8 cellular contexts compared by ENCODE assay signal in the genomic region with DNA sequence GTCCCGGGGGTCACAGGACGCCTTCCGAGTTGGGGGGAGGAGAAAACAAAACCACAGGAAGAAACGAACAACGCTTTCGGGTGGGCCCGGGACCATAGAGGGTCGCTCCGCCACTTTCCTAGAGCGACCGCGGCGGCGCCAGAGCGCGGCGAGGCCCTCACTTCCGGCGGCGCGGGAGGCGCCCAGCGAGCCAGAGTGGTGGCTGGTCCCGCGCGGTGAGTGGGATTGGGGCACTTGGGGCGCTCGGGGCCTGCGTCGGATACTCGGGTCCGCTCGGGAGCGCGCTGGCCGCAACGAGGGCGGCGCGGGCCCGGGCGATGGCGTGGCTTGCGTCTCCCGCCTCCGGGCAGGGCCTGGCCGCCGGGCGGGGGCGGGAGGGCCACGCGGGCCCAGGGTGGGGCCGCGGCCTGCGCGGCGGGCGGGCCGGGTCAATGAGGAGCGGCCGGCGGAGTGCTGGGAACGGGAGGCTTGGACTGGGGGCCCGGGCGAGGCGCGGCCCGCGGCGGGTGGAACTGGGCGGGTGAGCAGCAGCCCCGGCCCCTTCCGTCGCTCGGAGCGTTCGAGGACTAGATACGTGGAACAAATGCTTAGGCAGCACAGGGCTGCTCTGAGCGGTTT. TPM values are rescaled to one million over a fixed set of nuclear protein-coding genes. Genes with fewer than 3 reads are reported as not detected.
A peak's percentile ranks its signal among the peaks of the same experiment; 100 is the strongest.
DNase-seq lines count a peak whose midpoint lies in the region; ATAC-seq, FAIRE-seq and TF ChIP-seq lines count a peak whose summit lies in the region.

A gene (plus strand): TSS at position 160 of the 618 bp plus-strand sequence. CDS start 2,446 bp downstream, outside the sequence.

- peak within 1 kb of the TSS; percentile 34 for H3K4me2 ChIP-seq in HepG2 (ENCODE audit: low read depth, low read length)

- H3K9ac ChIP-seq in HepG2 (ENCODE audit: insufficient read depth, low read depth, low read length), result no peak within 1 kb of the TSS

- H4K20me1 ChIP-seq in HepG2 (ENCODE audit: insufficient read depth, low read length), result no peaks in the 10 kb centered on the region

- TF ChIP-seq CTCF in HepG2 (CRISPR knock-in tag; IDR thresholded peaks at IDR 0.05), result no peak

- TF ChIP-seq EP300 in HepG2 (IDR thresholded peaks at IDR 0.05; ENCODE audit: low read depth in 2 of 2, low read length in 2 of 2), result no peak
- TF ChIP-seq EP300 in HepG2 (CRISPR knock-in tag; IDR thresholded peaks at IDR 0.05; ENCODE audit: borderline replicate concordance), result no peak

- no peaks in the 10 kb centered on the region for H3K9me3 ChIP-seq in HepG2 (ENCODE audit: low read length)

- H2AFZ ChIP-seq in HepG2 (ENCODE audit: low read length), result no peak within 1 kb of the TSS

- CTCF ChIA-PET in HepG2 (lab: Yijun Ruan, JAX; ENCODE audit: low intra/inter-chr PET ratio, low total read pairs), result no interaction called here

- POLR2A ChIA-PET in HepG2 (lab: Yijun Ruan, JAX), result interaction anchor here (1.3 to 5.4 kb wide), 3 partner anchors 20 to 25 kb away, joined by 4 to 30 read pairs (median 19); a partner anchor contains a TSS

- peak within 1 kb of the TSS; percentile 31 for H3K27ac ChIP-seq in HepG2 (ENCODE audit: extremely low read length, insufficient read depth, low read length)

- DNase-seq in NCI-H1436 (lab: John Stamatoyannopoulos, UW) (peak; percentile 51), NCI-H1436 treated with DMSO at 0.1 percent for 48 hours (lab: John Stamatoyannopoulos, UW) (no peak), NCI-H146 (lab: John Stamatoyannopoulos, UW) (peak; percentile 72), dedifferentiated amniotic fluid mesenchymal stem cell (ENCODE audit: extremely low spot score) (peak; percentile 40), HepG2 (ENCODE audit: low spot score) (no peak)
- peak; percentile 72 for DNase-seq in activated CD4-positive, alpha-beta T cell treated with anti-CD3 and anti-CD28 coated beads for 48 hours
- DNase-seq in stimulated activated CD4-positive, alpha-beta T cell treated with anti-CD3 and anti-CD28 coated beads, Interleukin-4, amount 100 ng/mL, for 48 hours (ENCODE audit: low read depth in 2 of 2), result peak; percentile 49 to 51

- H3K27me3 ChIP-seq in HepG2 (ENCODE audit: control insufficient read depth in 1 of 2, insufficient read depth in 2 of 2, low read length in 2 of 2), result no peaks in the 10 kb centered on the region

- intact Hi-C loops in HepG2 (cut with micrococcal nuclease; ENCODE audit: unreplicated experiment), result loop anchor here (10.0 kb wide), 1 partner anchor 444 kb away; no protein-coding TSS in a partner anchor

- H3K4me1 ChIP-seq in HepG2 (ENCODE audit: insufficient read depth, low read length), result peaks cover 95% of the 10 kb centered on the region

- no peak for TF ChIP-seq POLR2A in HepG2 (IDR thresholded peaks at IDR 0.05; ENCODE audit: insufficient read depth in 1 of 2, low read depth in 2 of 2, low read length in 2 of 2)

- no peak for TF ChIP-seq RAD21 in HepG2 (CRISPR knock-in tag; IDR thresholded peaks at IDR 0.05)

- 97% methylated on average over 75 of the region's 79 CpGs for WGBS in HepG2 (ENCODE audit: low lambda C conversion rate)

- ATAC-seq in HG02763 (IDR thresholded peaks at IDR 0.05; ENCODE audit: unreplicated experiment) (peak; percentile 71), HepG2 (no peak)

- no peak for FAIRE-seq in HepG2 (lab: Jason Lieb, UNC)

- BruUV-seq in HepG2 (replicated peaks; lab: Mats Ljungman, UMichigan), result no TSS peak

- in situ Hi-C loops in HepG2 (cut with HindIII; ENCODE audit: extremely low pct_ligation_motif_present, low pct_unique_long_range_greater_than_20kb), result loop anchor here (25.0 kb wide), 2 partner anchors 236 to 436 kb away; no protein-coding TSS in a partner anchor

- no peaks in the 10 kb centered on the region for H3K79me2 ChIP-seq in HepG2 (ENCODE audit: insufficient read depth, low read length)

- H3K36me3 ChIP-seq in HepG2 (replicated peaks in 1 of 2; ENCODE audit: control insufficient read depth in 1 of 2, insufficient read depth in 2 of 2, low read length in 2 of 2), result no peaks in the 10 kb centered on the region

- no peak within 1 kb of the TSS for H3K4me3 ChIP-seq in HepG2 (replicated peaks in 1 of 3; ENCODE audit: insufficient read depth in 1 of 3, low read depth in 2 of 3, low read length in 3 of 3)

TF ChIP-seq in HepG2, 621 proteins besides CTCF, POLR2A, EP300 and RAD21:
- TF ChIP-seq ZNF496 (CRISPR knock-in tag; IDR thresholded peaks at IDR 0.05; ENCODE audit: insufficient replicate concordance) (no peak), AGO2 (optimal IDR thresholded peaks at IDR 0.05; ENCODE audit: low read depth, low read length) (peak; percentile 33), THYN1 (CRISPR knock-in tag; IDR thresholded peaks at IDR 0.05; ENCODE audit: borderline replicate concordance, low read depth) (no peak), HNRNPUL1 (IDR thresholded peaks at IDR 0.05; ENCODE audit: low read depth, low read length) (no peak)

RNA-seq across cellular contexts. Expression of the gene that starts here (rescaled TPM):
- total RNA-seq in HepG2 (2016; rRNA removed; fragmentation: Illumina TruSeq; extraction: Trizol), result 0.40 and 0.58 TPM in 2 replicates
- total RNA-seq in HepG2 (2016; cell fraction: cytosol; rRNA removed; fragmentation: Illumina TruSeq; extraction: Trizol; ENCODE audit: low read depth), result not detected in 2 replicates
- total RNA-seq in HepG2 (2016; cell fraction: insoluble cytoplasmic fraction; rRNA removed; fragmentation: Illumina TruSeq; extraction: Trizol), result 0.49 and 0.56 TPM in 2 replicates
- total RNA-seq in HepG2 (2016; cell fraction: membrane; rRNA removed; fragmentation: Illumina TruSeq; extraction: Trizol), result 0.28 and 0.45 TPM in 2 replicates
- 0.75 and 1.2 TPM in 2 replicates for total RNA-seq in HepG2 (2016; cell fraction: nucleus; rRNA removed; fragmentation: Illumina TruSeq; extraction: Trizol)
- polyA plus RNA-seq in HepG2 (2011; rRNA removed), result 1.1 and 1.3 TPM in 2 replicates
- 0.35 and 0.77 TPM in 2 replicates for polyA plus RNA-seq in HepG2 (2011; cell fraction: cytosol; rRNA removed)
- 1.2 and 1.7 TPM in 2 replicates for polyA plus RNA-seq in HepG2 (2011; cell fraction: nucleus; rRNA removed)
- 1.6 and 2.5 TPM in 2 replicates for polyA plus RNA-seq in HepG2 (2012)
- polyA plus RNA-seq in HepG2 (2016; cell fraction: cytosol; fragmentation: Illumina TruSeq; extraction: Trizol; ENCODE audit: low read depth), result 0.07 and 0.09 TPM in 2 replicates
- polyA plus RNA-seq in HepG2 (2016; cell fraction: insoluble cytoplasmic fraction; fragmentation: Illumina TruSeq; extraction: Trizol; ENCODE audit: low read depth), result 0.60 and 0.62 TPM in 2 replicates
- polyA plus RNA-seq in HepG2 (2016; cell fraction: membrane; fragmentation: Illumina TruSeq; extraction: Trizol; ENCODE audit: low read depth), result 0.22 and 0.27 TPM in 2 replicates
- 0.89 and 1.1 TPM in 2 replicates for polyA plus RNA-seq in HepG2 (2016; cell fraction: nucleus; fragmentation: Illumina TruSeq; extraction: Trizol; ENCODE audit: insufficient read depth, low read depth)
- polyA minus RNA-seq in HepG2 (2011; rRNA and poly(A)+ RNA removed; ENCODE audit: low replicate concordance), result not detected in 2 replicates
- polyA minus RNA-seq in HepG2 (2011; cell fraction: cytosol; rRNA and poly(A)+ RNA removed), result not detected in 2 replicates
- polyA minus RNA-seq in HepG2 (2011; cell fraction: nucleus; rRNA and poly(A)+ RNA removed), result 2.2 and 2.4 TPM in 2 replicates

Comparison
In these comparisons a context has a peak if more than half of its experiments do, and no peak if none do; other contexts are left out.
1. DNase-seq: peak in NCI-H1436 (single experiment), NCI-H146 (single experiment), activated CD4-positive, alpha-beta T cell treated with anti-CD3 and anti-CD28 coated beads for 48 hours (single experiment), dedifferentiated amniotic fluid mesenchymal stem cell (single experiment) and stimulated activated CD4-positive, alpha-beta T cell treated with anti-CD3 and anti-CD28 coated beads, Interleukin-4, amount 100 ng/mL, for 48 hours (2 of 2); none in NCI-H1436 treated with DMSO at 0.1 percent for 48 hours (single experiment) and HepG2 (single experiment).